ENCODE assay signal across 27 cellular contexts in the genomic region with DNA sequence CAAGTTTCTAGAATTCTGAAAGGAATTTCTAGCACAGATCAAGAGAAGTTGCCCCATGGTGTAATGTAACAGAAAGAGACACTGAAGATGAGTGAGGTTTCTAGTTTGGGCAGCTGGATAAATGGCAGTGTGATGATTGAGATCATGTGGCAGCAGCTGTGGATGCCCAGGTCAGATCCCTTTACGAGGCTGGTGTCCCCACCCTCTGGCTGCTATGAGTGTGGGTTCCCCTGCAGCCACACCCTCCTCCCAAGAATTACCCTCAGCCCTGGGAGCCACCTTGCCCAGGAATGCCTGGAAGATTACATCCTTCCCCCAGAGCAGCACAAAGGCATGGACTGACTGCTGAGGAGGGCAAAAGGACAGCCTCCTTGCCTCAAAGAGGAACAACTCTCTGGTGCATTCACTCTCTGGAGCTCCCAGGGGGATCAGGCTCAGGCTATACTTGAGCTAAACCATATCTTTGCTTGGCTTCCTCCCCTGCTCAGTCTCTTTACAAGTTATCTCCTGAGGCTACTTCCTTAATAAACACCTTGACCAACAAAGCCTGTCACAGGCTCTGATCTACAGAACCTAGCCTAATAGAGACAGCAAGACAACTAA. TPM values are rescaled to one million over a fixed set of nuclear protein-coding genes. Genes with fewer than 3 reads are reported as not detected.
"Had no signal": no experiment of that assay in that cellular context is flagged by ENCODE, and none has a peak within 500 bp of the region (broad histone marks: within the 10 kb centered on the region; RNA-seq: fewer than 3 reads in every experiment).

No MANE protein-coding gene starts in this region.

- H3K4me3 Mint-ChIP-seq: activated CD4-positive, alpha-beta T cell treated with anti-CD3 and anti-CD28 coated beads, Interleukin-2, amount 10 ng/mL, durations not matched to agents 7 days and 5 days; activated CD8-positive, alpha-beta T cell treated with anti-CD3 and anti-CD28 coated beads, Interleukin-2, amount 10 ng/mL, durations not matched to agents 7 days and 5 days; activated naive CD4-positive, alpha-beta T cell treated with anti-CD3 and anti-CD28 coated beads, Interleukin-2, amount 10 ng/mL, durations not matched to agents 7 days and 5 days; activated naive CD8-positive, alpha-beta T cell treated with anti-CD3 and anti-CD28 coated beads, Interleukin-2, amount 50 U/mL, for 24 hours; activated T-cell treated with anti-CD3 and anti-CD28 coated beads, Interleukin-2, amount 50 U/mL, for 4 hours; brain; natural killer cell had no signal

- H3K36me3 Mint-ChIP-seq: activated naive CD4-positive, alpha-beta T cell treated with anti-CD3 and anti-CD28 coated beads, Interleukin-2, amount 10 ng/mL, durations not matched to agents 7 days and 5 days; brain; natural killer cell had no signal

- H3K27ac ChIP-seq: epithelial cell of prostate, left ventricle myocardium inferior, neutrophil, parathyroid adenoma, tibial artery had no signal

- ATAC-seq: activated CD8-positive, alpha-beta T cell treated with anti-CD3 and anti-CD28 coated beads, Interleukin-2, amount 10 ng/mL, durations not matched to agents 7 days and 5 days; activated naive CD8-positive, alpha-beta T cell treated with anti-CD3 and anti-CD28 coated beads, Interleukin-2, amount 50 U/mL, for 24 hours; activated T-cell treated with anti-CD3 and anti-CD28 coated beads, Interleukin-2, amount 50 U/mL, for 4 hours; natural killer cell; sciatic nerve; stimulated activated naive CD8-positive, alpha-beta T cell treated with anti-CD3 and anti-CD28 coated beads, Interleukin-15, Interleukin-2, amounts not matched to agents 100 U/mL and 50 U/mL, for 24 hours had no signal

- H3K4me1 Mint-ChIP-seq: activated CD4-positive, alpha-beta T cell treated with anti-CD3 and anti-CD28 coated beads, Interleukin-2, amount 10 ng/mL, durations not matched to agents 7 days and 5 days; activated naive CD4-positive, alpha-beta T cell treated with anti-CD3 and anti-CD28 coated beads, Interleukin-2, amount 10 ng/mL, durations not matched to agents 7 days and 5 days; natural killer cell had no signal

- H3K9me3 Mint-ChIP-seq: activated CD4-positive, alpha-beta T cell treated with anti-CD3 and anti-CD28 coated beads, Interleukin-2, amount 10 ng/mL, durations not matched to agents 7 days and 5 days; activated naive CD4-positive, alpha-beta T cell treated with anti-CD3 and anti-CD28 coated beads, Interleukin-2, amount 10 ng/mL, durations not matched to agents 7 days and 5 days; activated naive CD8-positive, alpha-beta T cell treated with anti-CD3 and anti-CD28 coated beads, Interleukin-2, amount 50 U/mL, for 24 hours; activated T-cell treated with anti-CD3 and anti-CD28 coated beads, Interleukin-2, amount 50 U/mL, for 4 hours; natural killer cell had no signal

- H3K27me3 ChIP-seq: neutrophil had no signal

- H3K4me1 ChIP-seq: left ventricle myocardium inferior, parathyroid adenoma, tibial artery had no signal

- H3K9me3 ChIP-seq: left ventricle myocardium inferior, neutrophil, tibial artery had no signal

- DNase-seq: activated CD4-positive, alpha-beta T cell treated with anti-CD3 and anti-CD28 coated beads, Interleukin-2, amount 10 ng/mL, durations not matched to agents 7 days and 5 days; activated CD8-positive, alpha-beta T cell treated with anti-CD3 and anti-CD28 coated beads, Interleukin-2, amount 10 ng/mL, durations not matched to agents 7 days and 5 days; activated effector memory CD4-positive, alpha-beta T cell treated with Interleukin-2 at 50 U/mL for 16 hours; activated naive CD4-positive, alpha-beta T cell treated with anti-CD3 and anti-CD28 coated beads, Interleukin-2, amount 10 ng/mL, durations not matched to agents 7 days and 5 days; activated naive CD8-positive, alpha-beta T cell treated with anti-CD3 and anti-CD28 coated beads, Interleukin-2, amount 50 U/mL, for 24 hours; activated T-cell treated with anti-CD3 and anti-CD28 coated beads, Interleukin-2, amount 50 U/mL, for 4 hours; anterior cingulate cortex; caudate nucleus; head of caudate nucleus; kidney; left ventricle myocardium inferior; natural killer cell; stimulated activated CD4-positive, alpha-beta T cell treated with anti-CD3 and anti-CD28 coated beads, Interleukin-12 subunit alpha, Interleukin-12 subunit beta, amount 100 ng/mL, for 4 hours; stimulated activated CD4-positive, alpha-beta T cell treated with anti-CD3 and anti-CD28 coated beads, Interleukin-1b, Interleukin-23, amount 100 ng/mL, for 48 hours; stimulated activated CD8-positive, alpha-beta memory T cell treated with anti-CD3 and anti-CD28 coated beads, Interleukin-4, amount 100 ng/mL, for 48 hours; stimulated activated naive CD8-positive, alpha-beta T cell treated with anti-CD3 and anti-CD28 coated beads, Interleukin-15, Interleukin-2, amounts not matched to agents 100 U/mL and 50 U/mL, for 24 hours; substantia nigra; T1000; tibial artery had no signal

- H3K27ac Mint-ChIP-seq: activated CD4-positive, alpha-beta T cell treated with anti-CD3 and anti-CD28 coated beads, Interleukin-2, amount 10 ng/mL, durations not matched to agents 7 days and 5 days; activated CD8-positive, alpha-beta T cell treated with anti-CD3 and anti-CD28 coated beads, Interleukin-2, amount 10 ng/mL, durations not matched to agents 7 days and 5 days; activated naive CD4-positive, alpha-beta T cell treated with anti-CD3 and anti-CD28 coated beads, Interleukin-2, amount 10 ng/mL, durations not matched to agents 7 days and 5 days; activated naive CD8-positive, alpha-beta T cell treated with anti-CD3 and anti-CD28 coated beads, Interleukin-2, amount 50 U/mL, for 24 hours; natural killer cell had no signal

- H3K4me3 ChIP-seq: left ventricle myocardium inferior, tibial artery had no signal

- H3K36me3 ChIP-seq: left ventricle myocardium inferior, neutrophil, tibial artery had no signal

RNA-seq across cellular contexts. Expression of a gene that starts 15.0 kb away (rescaled TPM):
- total RNA-seq: activated CD4-positive, alpha-beta T cell treated with anti-CD3 and anti-CD28 coated beads, Interleukin-2, amount 10 ng/mL, durations not matched to agents 7 days and 5 days; activated CD8-positive, alpha-beta T cell treated with anti-CD3 and anti-CD28 coated beads, Interleukin-2, amount 10 ng/mL, durations not matched to agents 7 days and 5 days; activated T-cell treated with anti-CD3 and anti-CD28 coated beads, Interleukin-2, amount 50 U/mL, for 4 hours; dermis microvascular lymphatic vessel endothelial cell; frontal cortex; left ventricle myocardium inferior; natural killer cell; T-helper 1 cell treated with Interleukin-12 subunit alpha and Interleukin-12 subunit beta and Interleukin-4 antibody, amounts not matched to agents 30 ng/mL and 1 ng/mL, for 36 hours had no signal
